In the genomic region with DNA sequence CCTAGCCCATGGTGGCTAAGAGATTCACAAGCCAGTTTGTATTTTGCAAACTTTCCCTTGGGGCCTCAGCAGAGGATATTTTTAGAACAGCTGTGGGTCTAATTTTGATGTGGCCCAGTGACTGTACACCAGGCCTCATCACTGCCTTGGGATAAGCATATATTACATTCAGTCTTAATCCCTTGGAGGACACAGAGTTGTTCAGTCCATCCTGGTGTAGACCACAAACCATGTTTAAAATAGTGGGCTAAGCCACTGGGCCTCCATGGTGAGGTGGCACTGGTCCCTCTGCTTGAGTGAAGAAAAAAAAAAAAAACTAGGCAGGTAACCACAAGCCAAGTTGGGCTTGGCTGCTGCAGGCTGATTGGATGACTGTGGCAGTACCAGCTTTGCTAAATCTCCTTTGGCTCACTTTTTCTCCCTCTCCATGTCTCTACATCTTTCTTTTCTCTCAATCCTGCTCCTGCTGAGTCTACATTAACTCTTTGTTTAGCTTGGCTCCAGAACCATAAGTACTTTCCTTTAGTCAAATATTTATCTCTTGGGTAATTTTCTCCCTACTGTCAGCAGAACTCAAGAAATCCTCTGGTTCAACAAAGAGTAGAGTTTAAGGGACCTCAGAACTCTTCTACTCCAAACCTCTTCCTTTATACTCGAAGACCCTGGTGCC, we compare ENCODE assay signal across 13 cellular contexts.
A peak's percentile ranks its signal among the peaks of the same experiment; 100 is the strongest.
DNase-seq lines count a peak whose midpoint lies in the region; ATAC-seq and TF ChIP-seq lines count a peak whose summit lies in the region.
"Had no signal": no experiment of that assay in that cellular context is flagged by ENCODE, and none has a peak within 500 bp of the region (broad histone marks: within the 10 kb centered on the region; RNA-seq: fewer than 3 reads in every experiment).

No MANE protein-coding gene starts in this region.

- H3K9me3 ChIP-seq in left ventricle myocardium inferior (replicated peaks): no peaks in the 10 kb centered on the region
- H3K9me3 ChIP-seq: esophagus muscularis mucosa, SK-N-SH had no signal

- H3K4me3 Mint-ChIP-seq in naive thymus-derived CD8-positive, alpha-beta T cell: no peak overlapping the region
- H3K4me3 Mint-ChIP-seq: activated T-cell treated with anti-CD3 and anti-CD28 coated beads, Interleukin-2, amount 50 U/mL, for 4 hours; CD4-positive, CD25-positive, alpha-beta regulatory T cell had no signal

- peak; percentile 15 for DNase-seq in RPMI8226
- DNase-seq in left ventricle myocardium inferior: no peak
- DNase-seq in naive thymus-derived CD8-positive, alpha-beta T cell: no peak
- DNase-seq in GF-D8 (lab: John Stamatoyannopoulos, UW): no peak
- DNase-seq: activated T-cell treated with anti-CD3 and anti-CD28 coated beads, Interleukin-2, amount 50 U/mL, for 4 hours; CD4-positive, CD25-positive, alpha-beta regulatory T cell; NCI-H526 treated with DMSO at 0.1 percent for 48 hours; SK-N-SH had no signal

- H3K4me3 ChIP-seq in left ventricle myocardium inferior: no peak overlapping the region
- H3K4me3 ChIP-seq: esophagus muscularis mucosa had no signal

- intact Hi-C loops in left ventricle myocardium inferior (cut with micrococcal nuclease): no loop called here

- H3K36me3 Mint-ChIP-seq in naive thymus-derived CD8-positive, alpha-beta T cell: peaks cover 4 to 8% (median 8%) of the 10 kb centered on the region in 3 donors

- H3K9me3 Mint-ChIP-seq in naive thymus-derived CD8-positive, alpha-beta T cell: no peaks in the 10 kb centered on the region
- H3K9me3 Mint-ChIP-seq: activated T-cell treated with anti-CD3 and anti-CD28 coated beads, Interleukin-2, amount 50 U/mL, for 4 hours had no signal

- no peak for TF ChIP-seq CTCF in 22Rv1 (IDR thresholded peaks at IDR 0.05)
- TF ChIP-seq CTCF in left ventricle myocardium inferior (IDR thresholded peaks at IDR 0.05; ENCODE audit: borderline replicate concordance): no peak

- no peaks in the 10 kb centered on the region for H3K27me3 Mint-ChIP-seq in naive thymus-derived CD8-positive, alpha-beta T cell
- H3K27me3 Mint-ChIP-seq: CD4-positive, CD25-positive, alpha-beta regulatory T cell had no signal

- H3K27me3 ChIP-seq in left ventricle myocardium inferior (ENCODE audit: low read depth): no peaks in the 10 kb centered on the region
- H3K27me3 ChIP-seq: esophagus muscularis mucosa had no signal

- ATAC-seq in GM18907 (IDR thresholded peaks at IDR 0.05; ENCODE audit: unreplicated experiment): peak; percentile 32
- ATAC-seq in HG03280 (IDR thresholded peaks at IDR 0.05; ENCODE audit: unreplicated experiment): no peak
- ATAC-seq in naive thymus-derived CD8-positive, alpha-beta T cell: no peak
- no peak for ATAC-seq in HG02870 (IDR thresholded peaks at IDR 0.05; ENCODE audit: unreplicated experiment)

- POLR2A ChIA-PET in naive thymus-derived CD8-positive, alpha-beta T cell (lab: Charles Lee): no interaction called here

- H3K4me1 ChIP-seq in left ventricle myocardium inferior: peaks cover 18% of the 10 kb centered on the region

- peaks cover 0 to 13% (median 7%) of the 10 kb centered on the region in 4 donors for H3K4me1 Mint-ChIP-seq in naive thymus-derived CD8-positive, alpha-beta T cell

- H3K27ac ChIP-seq in 22Rv1 (peak overlapping the region; percentile 42; the same call in 1 of the 2 replicates), left ventricle myocardium inferior (replicated peaks) (peak overlapping the region; percentile 62)

- no peaks in the 10 kb centered on the region for H3K36me3 ChIP-seq in left ventricle myocardium inferior
- H3K36me3 ChIP-seq: esophagus muscularis mucosa had no signal

- peak overlapping the region in 1 of 10 donors; percentile 22 for H3K27ac Mint-ChIP-seq in naive thymus-derived CD8-positive, alpha-beta T cell
